26 cellular contexts compared by ENCODE assay signal in genomic region chr20:41499064-41499463, GRCh38.
"Had no signal": no experiment of that assay in that cellular context is flagged by ENCODE, and none has a peak within 500 bp of the region (broad histone marks: within the 10 kb centered on the region; RNA-seq: fewer than 3 reads in every experiment).

No MANE protein-coding gene starts in this region.

- DNase-seq: activated CD4-positive, alpha-beta T cell treated with anti-CD3 and anti-CD28 coated beads, Interleukin-2, amount 10 ng/mL, durations not matched to agents 24 days and 14 days; activated CD4-positive, alpha-beta T cell treated with anti-CD3 and anti-CD28 coated beads, Interleukin-2, amount 50 U/mL, for 48 hours; activated CD8-positive, alpha-beta memory T cell treated with anti-CD3 and anti-CD28 coated beads, Interleukin-2, amount 10 ng/mL, durations not matched to agents 7 days and 5 days; activated gamma-delta T cell; activated naive CD4-positive, alpha-beta T cell treated with anti-CD3 and anti-CD28 coated beads for 36 hours; activated T-cell treated with anti-CD3 and anti-CD28 coated beads, Interleukin-2, amount 50 U/mL, for 4 hours; adrenal gland; body of pancreas; central memory CD4-positive, alpha-beta T cell; NCI-H1092; NCI-H1417; NCI-H1930; NCI-H2107; NCI-H2171 treated with DMSO at 0.1 percent for 48 hours; NCI-H345; NCI-H510A; NCI-H69; NK-92 treated with Interleukin-12 subunit alpha and Interleukin-12 subunit beta, amount 100 ng/mL, for 24 hours; OCI-M1; RPMI8226; SHP77 had no signal

- H3K4me3 ChIP-seq: adrenal gland, ascending aorta, body of pancreas had no signal

- H3K27me3 ChIP-seq: adrenal gland, ascending aorta, body of pancreas had no signal

- H3K9me3 ChIP-seq: adrenal gland, ascending aorta, body of pancreas had no signal

- H3K4me1 ChIP-seq: adrenal gland, ascending aorta, body of pancreas had no signal

- H3K36me3 ChIP-seq: adrenal gland had no signal

- H3K4me2 ChIP-seq: KMS-11 had no signal

- H3K9ac ChIP-seq: KMS-11 had no signal

- ATAC-seq: activated CD4-positive, CD25-positive, alpha-beta regulatory T cell treated with anti-CD3 and anti-CD28 coated beads, Interleukin-2, amount 50 U/mL, for 24 hours; activated CD8-positive, alpha-beta memory T cell treated with anti-CD3 and anti-CD28 coated beads, Interleukin-2, amount 10 ng/mL, durations not matched to agents 7 days and 5 days; activated T-cell treated with anti-CD3 and anti-CD28 coated beads, Interleukin-2, amount 50 U/mL, for 4 hours; activated T-helper 17 cell treated with anti-CD3 and anti-CD28 coated beads, Interleukin-2, amount 50 U/mL, for 72 hours; body of pancreas; Panc1 had no signal

- H3K27ac ChIP-seq: adrenal gland, ascending aorta, body of pancreas, KMS-11 had no signal
